ENCODE assay signal across 8 cellular contexts in genomic region chr9:93576296-93577044, GRCh38. TPM values are rescaled to one million over a fixed set of nuclear protein-coding genes. Genes with fewer than 3 reads are reported as not detected.
DNase-seq lines count a peak whose midpoint lies in the region; TF ChIP-seq lines count a peak whose summit lies in the region.

PHF2 (plus strand) TSS chr9:93576584; CDS start chr9:93576774, 190 bp downstream.

- no peaks in the 10 kb centered on the region for H3K27me3 ChIP-seq in HL-60 (ENCODE audit: insufficient read depth, poor library complexity, severe bottlenecking)
- no peaks in the 10 kb centered on the region for H3K27me3 ChIP-seq in mucosa of stomach (ENCODE audit: control insufficient read depth, insufficient read depth, low read length)
- H3K27me3 ChIP-seq in tibial nerve, result no peaks in the 10 kb centered on the region

- H3K36me3 ChIP-seq in mucosa of stomach (ENCODE audit: control insufficient read depth, insufficient read depth, low read length), result no peaks in the 10 kb centered on the region
- no peaks in the 10 kb centered on the region for H3K36me3 ChIP-seq in tibial nerve

- H3K27ac ChIP-seq in HL-60 (replicated peaks) (peak within 1 kb of the TSS; percentile 94), epithelial cell of prostate (peak within 1 kb of the TSS; percentile 59), tibial nerve (peak within 1 kb of the TSS; percentile 91 to 99 (median 95))

- H3K9me3 Mint-ChIP-seq in activated CD4-positive, alpha-beta T cell treated with anti-CD3 and anti-CD28 coated beads, Interleukin-2, amount 10 ng/mL, durations not matched to agents 24 days and 14 days, result no peaks in the 10 kb centered on the region

- TF ChIP-seq CTCF in HL-60 (IDR thresholded peaks at IDR 0.05; ENCODE audit: insufficient read depth, low read length) (no peak), tibial nerve (IDR thresholded peaks at IDR 0.05) (no peak)

- peak within 1 kb of the TSS; percentile 94 for H3K27ac Mint-ChIP-seq in activated CD4-positive, alpha-beta T cell treated with anti-CD3 and anti-CD28 coated beads, Interleukin-2, amount 10 ng/mL, durations not matched to agents 24 days and 14 days

- TF ChIP-seq EP300 in tibial nerve (IDR thresholded peaks at IDR 0.05), result no peak

- 0% methylated on average over 4 to 12 of the region's 134 CpGs for WGBS in tibial nerve, 2 donors

- DNase-seq in NCI-H82 (lab: John Stamatoyannopoulos, UW), result peak; percentile 42
- DNase-seq in NCI-H82 treated with DMSO at 0.1 percent for 48 hours (lab: John Stamatoyannopoulos, UW; ENCODE audit: unreplicated experiment), result no peak
- no peak for DNase-seq in HL-60 (ENCODE audit: low read depth in 1 of 2, low spot score in 1 of 2)
- DNase-seq in activated CD4-positive, alpha-beta T cell treated with anti-CD3 and anti-CD28 coated beads, Interleukin-2, amount 10 ng/mL, durations not matched to agents 24 days and 14 days, result peak; percentile 82
- DNase-seq in epithelial cell of prostate (ENCODE audit: low read depth, low spot score), result no peak
- no peak for DNase-seq in tibial nerve (ENCODE audit: low spot score in 2 of 2)
- DNase-seq in cerebellar nuclear complex (lab: John Stamatoyannopoulos, UW), result no peak

- H3K9ac ChIP-seq in mucosa of stomach (ENCODE audit: low read length), result peak within 1 kb of the TSS; percentile 96

- H3K4me1 Mint-ChIP-seq in activated CD4-positive, alpha-beta T cell treated with anti-CD3 and anti-CD28 coated beads, Interleukin-2, amount 10 ng/mL, durations not matched to agents 24 days and 14 days, result peaks cover 26% of the 10 kb centered on the region

- H3K4me3 ChIP-seq in HL-60 (replicated peaks; ENCODE audit: insufficient read depth, low read length) (peak within 1 kb of the TSS; percentile 59), mucosa of stomach (ENCODE audit: low read length) (peak within 1 kb of the TSS; percentile 55), tibial nerve (peak within 1 kb of the TSS; percentile 75 to 88 (median 80))

- H3K4me3 Mint-ChIP-seq in activated CD4-positive, alpha-beta T cell treated with anti-CD3 and anti-CD28 coated beads, Interleukin-2, amount 10 ng/mL, durations not matched to agents 24 days and 14 days, result peak within 1 kb of the TSS; percentile 91

- peaks cover 8% of the 10 kb centered on the region for H3K36me3 Mint-ChIP-seq in activated CD4-positive, alpha-beta T cell treated with anti-CD3 and anti-CD28 coated beads, Interleukin-2, amount 10 ng/mL, durations not matched to agents 24 days and 14 days (ENCODE audit: low read depth)

- intact Hi-C loops in activated CD4-positive, alpha-beta T cell treated with anti-CD3 and anti-CD28 coated beads, Interleukin-2, amount 10 ng/mL, durations not matched to agents 24 days and 14 days (cut with micrococcal nuclease), result loop anchor here (1.0 kb wide), 1 partner anchor 10 kb away; no protein-coding TSS in a partner anchor

- peaks cover 42% of the 10 kb centered on the region for H3K4me1 ChIP-seq in mucosa of stomach (ENCODE audit: control insufficient read depth, insufficient read depth, low read length)
- H3K4me1 ChIP-seq in tibial nerve, result peaks cover 0 to 59% (median 32%) of the 10 kb centered on the region in 4 donors

- H3K9me3 ChIP-seq in mucosa of stomach (ENCODE audit: control insufficient read depth, low read length) (no peaks in the 10 kb centered on the region), tibial nerve (no peaks in the 10 kb centered on the region)

- peak in 1 of 2 donors; percentile 43 for TF ChIP-seq POLR2A in tibial nerve (IDR thresholded peaks at IDR 0.05)

- H3K27me3 Mint-ChIP-seq in activated CD4-positive, alpha-beta T cell treated with anti-CD3 and anti-CD28 coated beads, Interleukin-2, amount 10 ng/mL, durations not matched to agents 24 days and 14 days, result no peaks in the 10 kb centered on the region

RNA-seq across cellular contexts. Expression of gene PHF2, which starts in this region (rescaled TPM):
- 22.4 and 25.0 TPM in 2 replicates for total RNA-seq in activated CD4-positive, alpha-beta T cell treated with anti-CD3 and anti-CD28 coated beads, Interleukin-2, amount 10 ng/mL, durations not matched to agents 24 days and 14 days
- total RNA-seq in tibial nerve, result 10 to 100 TPM; 36.6 to 41.7 (median 38.6) TPM

Comparison
In these comparisons a context has a peak if more than half of its experiments do, and no peak if none do; other contexts are left out.
1. DNase-seq: peak in NCI-H82 (single experiment) and activated CD4-positive, alpha-beta T cell treated with anti-CD3 and anti-CD28 coated beads, Interleukin-2, amount 10 ng/mL, durations not matched to agents 24 days and 14 days (single experiment); none in NCI-H82 treated with DMSO at 0.1 percent for 48 hours (single experiment), HL-60 (0 of 2), epithelial cell of prostate (single experiment), tibial nerve (0 of 2) and cerebellar nuclear complex (0 of 2).
2. Peak in every context shown above with its lines, with median percentiles within 50 percentile points of each other: H3K27ac ChIP-seq and H3K4me3 ChIP-seq.